8 cellular contexts compared by ENCODE assay signal in the genomic region with DNA sequence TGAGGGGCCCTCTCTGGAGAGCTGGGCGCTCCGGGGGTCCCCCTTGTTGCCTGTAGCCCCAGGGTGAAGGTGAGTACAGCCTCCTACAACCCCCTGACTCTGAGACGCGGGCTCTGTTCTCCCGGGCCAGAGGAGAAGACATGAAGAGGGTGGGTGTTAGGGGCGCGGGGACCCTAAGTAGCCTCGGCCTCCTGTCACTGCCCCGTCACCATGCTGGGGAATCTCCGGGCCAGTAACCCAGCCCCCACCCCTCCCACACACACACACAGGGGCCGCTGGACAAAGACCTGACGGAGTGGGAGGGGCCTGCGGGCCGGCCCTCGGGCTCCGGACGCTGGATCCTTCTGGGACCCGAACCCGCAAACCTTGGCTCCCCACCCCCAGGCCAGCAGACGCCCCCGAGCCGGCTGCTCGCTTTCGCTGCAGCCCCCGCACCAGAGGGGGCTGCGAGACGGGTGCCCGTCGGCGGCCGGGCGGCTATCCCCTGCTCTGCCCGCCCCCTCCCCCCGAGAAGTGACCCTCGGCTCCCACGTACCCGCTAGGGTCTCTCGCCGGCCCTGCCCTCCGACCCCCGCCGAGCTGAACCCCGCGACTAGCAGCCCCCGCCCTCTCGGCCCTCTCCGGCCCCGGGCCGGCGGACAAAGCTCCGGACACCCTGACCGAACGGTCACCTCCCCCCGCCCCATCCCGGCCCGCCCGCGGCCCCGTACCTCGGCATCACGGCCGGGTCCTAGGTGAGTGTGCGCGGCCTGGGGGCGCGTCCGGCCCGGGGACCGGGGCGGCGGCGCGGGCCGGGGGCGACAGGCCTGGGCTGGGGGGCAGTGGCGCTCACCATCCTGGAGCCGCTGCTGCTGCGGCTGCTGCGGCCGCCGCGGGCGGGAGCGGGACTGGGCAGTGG. TPM values are rescaled to one million over a fixed set of nuclear protein-coding genes. Genes with fewer than 3 reads are reported as not detected.
DNase-seq lines count a peak whose midpoint lies in the region; ATAC-seq and TF ChIP-seq lines count a peak whose summit lies in the region.
"Had no signal": no experiment of that assay in that cellular context is flagged by ENCODE, and none has a peak within 500 bp of the region (broad histone marks: within the 10 kb centered on the region; RNA-seq: fewer than 3 reads in every experiment).

Gene FIGNL2 (minus strand): TSS at position 889 of the 898 bp plus-strand sequence. CDS start 26,305 bp downstream, outside the sequence.

- H3K4me1 ChIP-seq in colonic mucosa = peaks cover 4% of the 10 kb centered on the region
- H3K4me1 ChIP-seq in lung (ENCODE audit: control insufficient read depth in 2 of 2, insufficient read depth in 2 of 2, low read length in 2 of 2) = peaks cover 0 to 19% of the 10 kb centered on the region in 2 donors
- H3K4me1 ChIP-seq in thyroid gland = peaks cover 14 to 37% of the 10 kb centered on the region in 2 donors

- POLR2A ChIA-PET in activated CD4-positive, alpha-beta memory T cell treated with anti-CD3 and anti-CD28 coated beads, Interleukin-2, amount 10 ng/mL, durations not matched to agents 7 days and 5 days (lab: Charles Lee) = no interaction called here

- TF ChIP-seq CTCF in HFFc6 (IDR thresholded peaks at IDR 0.05) (no peak), colonic mucosa (IDR thresholded peaks at IDR 0.05) (no peak), lung (IDR thresholded peaks at IDR 0.05; ENCODE audit: control extremely low read depth, extremely low read depth) (no peak), thyroid gland (IDR thresholded peaks at IDR 0.05) (no peak)

- no peaks in the 10 kb centered on the region for H3K9me3 ChIP-seq in colonic mucosa
- peaks cover 0 to 2% of the 10 kb centered on the region in 2 donors for H3K9me3 ChIP-seq in lung (ENCODE audit: control insufficient read depth in 2 of 2, insufficient read depth in 1 of 2, low read length in 1 of 2)
- no peaks in the 10 kb centered on the region for H3K9me3 ChIP-seq in thyroid gland

- no peak for ATAC-seq in lung (ENCODE audit: insufficient read depth, low FRiP score)
- ATAC-seq in GM19035 (IDR thresholded peaks at IDR 0.05; ENCODE audit: unreplicated experiment) = no peak
- no peak for ATAC-seq in HG02763 (IDR thresholded peaks at IDR 0.05; ENCODE audit: unreplicated experiment)

- H3K27me3 Mint-ChIP-seq in HFFc6 (ENCODE audit: insufficient read depth) = peaks cover 40% of the 10 kb centered on the region
- peaks cover 60% of the 10 kb centered on the region for H3K27me3 Mint-ChIP-seq in activated CD4-positive, alpha-beta memory T cell treated with anti-CD3 and anti-CD28 coated beads, Interleukin-2, amount 10 ng/mL, durations not matched to agents 7 days and 5 days

- H3K4me1 Mint-ChIP-seq in HFFc6 (ENCODE audit: low read depth) = no peaks in the 10 kb centered on the region
- peaks cover 30% of the 10 kb centered on the region for H3K4me1 Mint-ChIP-seq in activated CD4-positive, alpha-beta memory T cell treated with anti-CD3 and anti-CD28 coated beads, Interleukin-2, amount 10 ng/mL, durations not matched to agents 7 days and 5 days

- H3K27ac ChIP-seq in colonic mucosa (no peak within 1 kb of the TSS), lung (ENCODE audit: low read depth in 1 of 2, low read length in 1 of 2) (peak within 1 kb of the TSS; percentile 30 to 42), thyroid gland (peak within 1 kb of the TSS; percentile 15 to 75 (median 65))

- no peak within 1 kb of the TSS for H3K27ac Mint-ChIP-seq in HFFc6
- no peak within 1 kb of the TSS for H3K27ac Mint-ChIP-seq in activated CD4-positive, alpha-beta memory T cell treated with anti-CD3 and anti-CD28 coated beads, Interleukin-2, amount 10 ng/mL, durations not matched to agents 7 days and 5 days

- WGBS in lung, 2 donors = 3% methylated on average over 31 to 84 of the region's 84 CpGs
- WGBS in thyroid gland, 2 donors = 0% methylated on average over 2 to 7 of the region's 84 CpGs

- no peaks in the 10 kb centered on the region for H3K36me3 ChIP-seq in colonic mucosa
- no peaks in the 10 kb centered on the region for H3K36me3 ChIP-seq in lung (ENCODE audit: control insufficient read depth in 2 of 2, insufficient read depth in 2 of 2, low read length in 2 of 2)
- no peaks in the 10 kb centered on the region for H3K36me3 ChIP-seq in thyroid gland

- DNase-seq in HFFc6 (no peak), colonic mucosa (no peak), lung (ENCODE audit: low spot score) (no peak), thyroid gland (peak in 1 of 2 donors; percentile 35)
- no peak for DNase-seq in activated CD4-positive, alpha-beta memory T cell treated with anti-CD3 and anti-CD28 coated beads, Interleukin-2, amount 10 ng/mL, durations not matched to agents 7 days and 5 days
- DNase-seq: SW 1271 had no signal

- peak within 1 kb of the TSS; percentile 28 for H3K4me3 Mint-ChIP-seq in HFFc6
- no peak within 1 kb of the TSS for H3K4me3 Mint-ChIP-seq in activated CD4-positive, alpha-beta memory T cell treated with anti-CD3 and anti-CD28 coated beads, Interleukin-2, amount 10 ng/mL, durations not matched to agents 7 days and 5 days

- H3K36me3 Mint-ChIP-seq in HFFc6 (ENCODE audit: low read depth) = no peaks in the 10 kb centered on the region
- H3K36me3 Mint-ChIP-seq in activated CD4-positive, alpha-beta memory T cell treated with anti-CD3 and anti-CD28 coated beads, Interleukin-2, amount 10 ng/mL, durations not matched to agents 7 days and 5 days (ENCODE audit: low read depth) = no peaks in the 10 kb centered on the region

- H3K27me3 ChIP-seq in colonic mucosa (peaks cover 41% of the 10 kb centered on the region), lung (ENCODE audit: control insufficient read depth, insufficient read depth) (no peaks in the 10 kb centered on the region), thyroid gland (peaks cover 9% of the 10 kb centered on the region)

- peak within 1 kb of the TSS in 1 of 2 donors; percentile 43 for H3K9ac ChIP-seq in colonic mucosa (ENCODE audit: low read depth in 2 of 2, low read length in 2 of 2)

- CTCF ChIA-PET in activated CD4-positive, alpha-beta memory T cell treated with anti-CD3 and anti-CD28 coated beads, Interleukin-2, amount 10 ng/mL, durations not matched to agents 7 days and 5 days (lab: Charles Lee) = no interaction called here

- intact Hi-C loops in colonic mucosa (cut with DNase I) = no loop called here
- intact Hi-C loops in thyroid gland (cut with DNase I) = no loop called here

- H3K4me3 ChIP-seq in colonic mucosa (peak within 1 kb of the TSS; percentile 34), lung (peak within 1 kb of the TSS; percentile 21), thyroid gland (replicated peaks in 1 of 3) (peak within 1 kb of the TSS in 2 of 3 donors; percentile 17 to 63)

- no peak for TF ChIP-seq POLR2A in thyroid gland (IDR thresholded peaks at IDR 0.05)

- no peaks in the 10 kb centered on the region for H3K9me3 Mint-ChIP-seq in HFFc6
- no peaks in the 10 kb centered on the region for H3K9me3 Mint-ChIP-seq in activated CD4-positive, alpha-beta memory T cell treated with anti-CD3 and anti-CD28 coated beads, Interleukin-2, amount 10 ng/mL, durations not matched to agents 7 days and 5 days

RNA-seq across cellular contexts. Expression of gene FIGNL2, which starts in this region (rescaled TPM):
- total RNA-seq in HFFc6 (2021; fragmentation: NEBNext Ultra II Directional; extraction: Animal tissue kit (Norgen Biotek cat#: 25700)) = not detected
- total RNA-seq in colonic mucosa (under 1 TPM; 0.30 to 0.35 TPM), lung (1 to 10 TPM in 1 of 2 donors, under 1 TPM in 1; 0.89 to 1.9 TPM), thyroid gland (1 to 10 TPM in 2 of 4 donors, under 1 TPM in 2; 0.45 to 1.6 (median 1.1) TPM)
- polyA plus RNA-seq in lung = under 1 TPM; 0.33 to 0.71 TPM
- under 1 TPM; 0.23 to 0.33 TPM for total RNA-seq in activated CD4-positive, alpha-beta memory T cell treated with anti-CD3 and anti-CD28 coated beads, Interleukin-2, amount 10 ng/mL, durations not matched to agents 7 days and 5 days
